Comparison of ENCODE assay signal across 24 cellular contexts in genomic region chr7:47233996-47234395, GRCh38.
"Had no signal": no experiment of that assay in that cellular context is flagged by ENCODE, and none has a peak within 500 bp of the region (broad histone marks: within the 10 kb centered on the region; RNA-seq: fewer than 3 reads in every experiment).

No MANE protein-coding gene starts in this region.

- ATAC-seq: esophagus mucosa; heart left ventricle; left colon; left ventricle myocardium superior; natural killer cell treated with Interleukin-12 subunit alpha and Interleukin-12 subunit beta and Interleukin-15 and Interleukin-18, amount 100 ng/mL, for 72 hours; right cardiac atrium; stimulated activated memory B cell treated with anti-CD40 and anti-IgM and Interleukin-4, amounts not matched to agents 10 μg/mL and 1 μg/mL and 100 μg/mL, for 72 hours; upper lobe of right lung had no signal

- H3K9me3 ChIP-seq: heart left ventricle, ovary, testis, tibial nerve, upper lobe of right lung had no signal

- H3K27me3 ChIP-seq: heart left ventricle, neural progenitor cell, ovary, testis, tibial nerve, upper lobe of right lung had no signal

- H3K27ac Mint-ChIP-seq: natural killer cell treated with Interleukin-12 subunit alpha and Interleukin-12 subunit beta and Interleukin-15 and Interleukin-18, amount 100 ng/mL, for 72 hours; neural progenitor cell; progenitor cell of endocrine pancreas; stimulated activated memory B cell treated with anti-CD40 and anti-IgM and Interleukin-4, amounts not matched to agents 10 μg/mL and 1 μg/mL and 100 μg/mL, for 72 hours; stimulated activated naive CD8-positive, alpha-beta T cell treated with anti-CD3 and anti-CD28 coated beads, Interleukin-15, Interleukin-2, amounts not matched to agents 100 ng/mL and 50 ng/mL, for 24 hours had no signal

- H3K4me2 ChIP-seq: neural progenitor cell had no signal

- DNase-seq: effector memory CD4-positive, alpha-beta T cell; heart left ventricle; hippocampal formation; left colon; left ventricle myocardium superior; mesenchymal stem cell; midbrain; nucleus accumbens; ovary; right cardiac atrium; small intestine; stimulated activated CD4-positive, alpha-beta T cell treated with anti-CD3 and anti-CD28 coated beads, Interleukin-4, amount 100 ng/mL, for 1 hour; testis; upper lobe of right lung had no signal

- H3K27ac ChIP-seq: heart left ventricle, neural progenitor cell, ovary, testis, tibial nerve, upper lobe of right lung had no signal

- H3K4me3 ChIP-seq: heart left ventricle, lung, neural progenitor cell, ovary, testis, tibial nerve, upper lobe of right lung had no signal

- H3K9ac ChIP-seq: neural progenitor cell had no signal

- FAIRE-seq: endometrium, frontal cortex, small intestine had no signal

- H3K9me3 Mint-ChIP-seq: natural killer cell treated with Interleukin-12 subunit alpha and Interleukin-12 subunit beta and Interleukin-15 and Interleukin-18, amount 100 ng/mL, for 72 hours; neural progenitor cell; stimulated activated memory B cell treated with anti-CD40 and anti-IgM and Interleukin-4, amounts not matched to agents 10 μg/mL and 1 μg/mL and 100 μg/mL, for 72 hours; stimulated activated naive CD8-positive, alpha-beta T cell treated with anti-CD3 and anti-CD28 coated beads, Interleukin-15, Interleukin-2, amounts not matched to agents 100 ng/mL and 50 ng/mL, for 24 hours had no signal

- H3K4me1 ChIP-seq: neural progenitor cell, upper lobe of right lung had no signal

- H3K27me3 Mint-ChIP-seq: progenitor cell of endocrine pancreas; stimulated activated naive CD8-positive, alpha-beta T cell treated with anti-CD3 and anti-CD28 coated beads, Interleukin-15, Interleukin-2, amounts not matched to agents 100 ng/mL and 50 ng/mL, for 24 hours had no signal

- H3K4me1 Mint-ChIP-seq: neural progenitor cell; stimulated activated memory B cell treated with anti-CD40 and anti-IgM and Interleukin-4, amounts not matched to agents 10 μg/mL and 1 μg/mL and 100 μg/mL, for 72 hours had no signal

- H3K36me3 ChIP-seq: heart left ventricle, neural progenitor cell, ovary, tibial nerve, upper lobe of right lung had no signal

- H2AFZ ChIP-seq: neural progenitor cell had no signal

- H3K36me3 Mint-ChIP-seq: natural killer cell treated with Interleukin-12 subunit alpha and Interleukin-12 subunit beta and Interleukin-15 and Interleukin-18, amount 100 ng/mL, for 72 hours; neural progenitor cell; stimulated activated memory B cell treated with anti-CD40 and anti-IgM and Interleukin-4, amounts not matched to agents 10 μg/mL and 1 μg/mL and 100 μg/mL, for 72 hours had no signal

- H3K4me3 Mint-ChIP-seq: natural killer cell treated with Interleukin-12 subunit alpha and Interleukin-12 subunit beta and Interleukin-15 and Interleukin-18, amount 100 ng/mL, for 72 hours; neural progenitor cell; stimulated activated memory B cell treated with anti-CD40 and anti-IgM and Interleukin-4, amounts not matched to agents 10 μg/mL and 1 μg/mL and 100 μg/mL, for 72 hours; stimulated activated naive CD8-positive, alpha-beta T cell treated with anti-CD3 and anti-CD28 coated beads, Interleukin-15, Interleukin-2, amounts not matched to agents 100 ng/mL and 50 ng/mL, for 24 hours had no signal
